14 cellular contexts compared by ENCODE assay signal in genomic region chr5:10059611-10060379, GRCh38.
"Had no signal": no experiment of that assay in that cellular context is flagged by ENCODE, and none has a peak within 500 bp of the region (broad histone marks: within the 10 kb centered on the region; RNA-seq: fewer than 3 reads in every experiment).

No MANE protein-coding gene starts in this region.

- ATAC-seq: body of pancreas, lower lobe of right lung had no signal

- H3K4me1 Mint-ChIP-seq: activated CD4-positive, alpha-beta T cell treated with anti-CD3 and anti-CD28 coated beads, Interleukin-2, amount 10 ng/mL, durations not matched to agents 7 days and 5 days; central memory CD8-positive, alpha-beta T cell had no signal

- H3K9me3 ChIP-seq: body of pancreas, lower lobe of right lung, right atrium auricular region had no signal

- H3K9me3 Mint-ChIP-seq: activated CD4-positive, alpha-beta T cell treated with anti-CD3 and anti-CD28 coated beads, Interleukin-2, amount 10 ng/mL, durations not matched to agents 7 days and 5 days; activated T-helper 2 cell treated with anti-CD3 and anti-CD28 coated beads, Interferon-gamma antibody, Interleukin-2, Interleukin-4, amounts not matched to agents 10 μg/mL and 5 μg/mL and 100 μg/mL, durations not matched to agents 14 hours and 24 hours and 36 hours; mesothelial cell of epicardium had no signal

- H3K9ac ChIP-seq: parathyroid adenoma had no signal

- H3K27me3 Mint-ChIP-seq: activated CD4-positive, alpha-beta T cell treated with anti-CD3 and anti-CD28 coated beads, Interleukin-2, amount 10 ng/mL, durations not matched to agents 7 days and 5 days; central memory CD8-positive, alpha-beta T cell had no signal

- H3K4me3 ChIP-seq: body of pancreas, lower lobe of right lung, right atrium auricular region, skin epidermis had no signal

- H3K27ac ChIP-seq: body of pancreas, lower lobe of right lung, parathyroid adenoma, right atrium auricular region, skin epidermis had no signal

- DNase-seq: activated CD4-positive, alpha-beta T cell treated with anti-CD3 and anti-CD28 coated beads, Interleukin-2, amount 10 ng/mL, durations not matched to agents 7 days and 5 days; activated CD4-positive, CD25-positive, alpha-beta regulatory T cell; activated CD8-positive, alpha-beta memory T cell treated with anti-CD3 and anti-CD28 coated beads for 24 hours; activated naive CD4-positive, alpha-beta T cell treated with anti-CD3 and anti-CD28 coated beads, Interleukin-2, amount 50 U/mL, for 16 hours; body of pancreas; erythroblast; hypothalamus; lower lobe of right lung had no signal

- H3K4me1 ChIP-seq: body of pancreas, lower lobe of right lung, parathyroid adenoma, right atrium auricular region had no signal

- H3K27me3 ChIP-seq: body of pancreas, right atrium auricular region had no signal

- H3K79me2 ChIP-seq: parathyroid adenoma had no signal

- H3K4me3 Mint-ChIP-seq: activated CD4-positive, alpha-beta T cell treated with anti-CD3 and anti-CD28 coated beads, Interleukin-2, amount 10 ng/mL, durations not matched to agents 7 days and 5 days; central memory CD8-positive, alpha-beta T cell; mesothelial cell of epicardium had no signal

- H3K36me3 Mint-ChIP-seq: mesothelial cell of epicardium had no signal

- H3K36me3 ChIP-seq: lower lobe of right lung, right atrium auricular region had no signal

- H3K27ac Mint-ChIP-seq: activated CD4-positive, alpha-beta T cell treated with anti-CD3 and anti-CD28 coated beads, Interleukin-2, amount 10 ng/mL, durations not matched to agents 7 days and 5 days; activated T-helper 2 cell treated with anti-CD3 and anti-CD28 coated beads, Interferon-gamma antibody, Interleukin-2, Interleukin-4, amounts not matched to agents 10 μg/mL and 5 μg/mL and 100 μg/mL, durations not matched to agents 14 hours and 24 hours and 36 hours; mesothelial cell of epicardium had no signal

- H2AFZ ChIP-seq: parathyroid adenoma had no signal
